Comparison of ENCODE assay signal across 27 cellular contexts in the genomic region with DNA sequence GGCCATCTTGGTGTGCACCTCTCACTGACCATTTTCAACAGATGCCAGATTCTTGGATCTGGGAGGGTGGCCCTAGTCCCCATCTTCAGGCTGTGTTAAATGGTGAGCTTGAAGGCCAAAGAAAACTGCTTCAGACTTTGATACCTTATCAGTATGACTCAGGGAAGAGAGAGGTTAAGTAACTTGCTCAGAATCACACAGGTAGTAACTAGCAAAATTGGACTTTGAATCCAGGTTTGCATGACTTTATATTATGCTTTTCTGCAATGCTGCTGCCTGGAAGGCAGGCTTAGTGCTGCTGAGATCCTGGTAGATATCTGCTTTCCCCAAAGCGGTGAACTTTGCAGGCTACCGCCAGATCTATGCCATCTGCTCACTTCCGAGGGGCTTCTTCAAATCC.
"Had no signal": no experiment of that assay in that cellular context is flagged by ENCODE, and none has a peak within 500 bp of the region (broad histone marks: within the 10 kb centered on the region; RNA-seq: fewer than 3 reads in every experiment).

No MANE protein-coding gene starts in this region.

- H3K36me3 Mint-ChIP-seq: immature natural killer cell; mesothelial cell of epicardium; naive thymus-derived CD4-positive, alpha-beta T cell; natural killer cell treated with Interleukin-12 subunit alpha and Interleukin-12 subunit beta and Interleukin-15 and Interleukin-18, amount 100 ng/mL, for 72 hours; stimulated activated effector memory CD8-positive, alpha-beta T cell treated with anti-CD3 and anti-CD28 coated beads, Interleukin-12 subunit alpha, Interleukin-12 subunit beta, amount 100 ng/mL, for 72 hours had no signal

- H3K4me1 ChIP-seq: pancreas, spleen, upper lobe of right lung had no signal

- H3K9me3 ChIP-seq: left ventricle myocardium inferior, pancreas, prostate gland, spleen, suprapubic skin, thoracic aorta, tibial artery, upper lobe of right lung had no signal

- H3K4me1 Mint-ChIP-seq: immature natural killer cell; naive thymus-derived CD4-positive, alpha-beta T cell; stimulated activated effector memory CD8-positive, alpha-beta T cell treated with anti-CD3 and anti-CD28 coated beads, Interleukin-12 subunit alpha, Interleukin-12 subunit beta, amount 100 ng/mL, for 72 hours had no signal

- H3K4me3 Mint-ChIP-seq: immature natural killer cell; mesothelial cell of epicardium; naive thymus-derived CD4-positive, alpha-beta T cell; natural killer cell treated with Interleukin-12 subunit alpha and Interleukin-12 subunit beta and Interleukin-15 and Interleukin-18, amount 100 ng/mL, for 72 hours; neural crest cell; stimulated activated effector memory CD8-positive, alpha-beta T cell treated with anti-CD3 and anti-CD28 coated beads, Interleukin-12 subunit alpha, Interleukin-12 subunit beta, amount 100 ng/mL, for 72 hours; stimulated activated naive CD8-positive, alpha-beta T cell treated with anti-CD3 and anti-CD28 coated beads, Interleukin-15, Interleukin-2, amounts not matched to agents 100 ng/mL and 50 ng/mL, for 24 hours had no signal

- H3K36me3 ChIP-seq: left ventricle myocardium inferior, pancreas, prostate gland, spleen, suprapubic skin, thoracic aorta, tibial artery, upper lobe of right lung had no signal

- H3K27ac Mint-ChIP-seq: immature natural killer cell; mesothelial cell of epicardium; naive thymus-derived CD4-positive, alpha-beta T cell; natural killer cell treated with Interleukin-12 subunit alpha and Interleukin-12 subunit beta and Interleukin-15 and Interleukin-18, amount 100 ng/mL, for 72 hours; stimulated activated effector memory CD8-positive, alpha-beta T cell treated with anti-CD3 and anti-CD28 coated beads, Interleukin-12 subunit alpha, Interleukin-12 subunit beta, amount 100 ng/mL, for 72 hours; stimulated activated naive CD8-positive, alpha-beta T cell treated with anti-CD3 and anti-CD28 coated beads, Interleukin-15, Interleukin-2, amounts not matched to agents 100 ng/mL and 50 ng/mL, for 24 hours had no signal

- H3K27ac ChIP-seq: pancreas, skin epidermis, spleen, suprapubic skin, thoracic aorta, tibial artery, upper lobe of right lung had no signal

- H3K9me3 Mint-ChIP-seq: mesothelial cell of epicardium; neural crest cell; stimulated activated naive CD8-positive, alpha-beta T cell treated with anti-CD3 and anti-CD28 coated beads, Interleukin-15, Interleukin-2, amounts not matched to agents 100 ng/mL and 50 ng/mL, for 24 hours had no signal

- H3K27me3 Mint-ChIP-seq: natural killer cell treated with Interleukin-12 subunit alpha and Interleukin-12 subunit beta and Interleukin-15 and Interleukin-18, amount 100 ng/mL, for 72 hours; stimulated activated naive CD8-positive, alpha-beta T cell treated with anti-CD3 and anti-CD28 coated beads, Interleukin-15, Interleukin-2, amounts not matched to agents 100 ng/mL and 50 ng/mL, for 24 hours had no signal

- H3K4me3 ChIP-seq: lung, pancreas, prostate gland, skin epidermis, spleen, suprapubic skin, thoracic aorta, tibial artery, upper lobe of right lung had no signal

- DNase-seq: hypothalamus; immature natural killer cell; kidney; left ventricle myocardium inferior; mesendoderm; naive thymus-derived CD4-positive, alpha-beta T cell; nucleus accumbens; pancreas; posterior cingulate gyrus; retina; right cardiac atrium; spleen; stimulated activated CD4-positive, alpha-beta T cell treated with anti-CD3 and anti-CD28 coated beads, Interleukin-4, amount 100 ng/mL, for 24 hours; stimulated activated naive CD4-positive, alpha-beta T cell; tibial artery; trophoblast cell; upper lobe of right lung had no signal

- ATAC-seq: naive thymus-derived CD4-positive, alpha-beta T cell; natural killer cell treated with Interleukin-12 subunit alpha and Interleukin-12 subunit beta and Interleukin-15 and Interleukin-18, amount 100 ng/mL, for 72 hours; pancreas; stimulated activated effector memory CD8-positive, alpha-beta T cell treated with anti-CD3 and anti-CD28 coated beads, Interleukin-12 subunit alpha, Interleukin-12 subunit beta, amount 100 ng/mL, for 72 hours; upper lobe of right lung had no signal
